1 cellular context compared by ENCODE assay signal in genomic region chr4:76058888-76059426, GRCh38.
A peak's percentile ranks its signal among the peaks of the same experiment; 100 is the strongest.
TF ChIP-seq lines count a peak whose summit lies in the region.

No MANE protein-coding gene starts in this region.

TF ChIP-seq in HepG2, 621 proteins besides CTCF, POLR2A, EP300 and RAD21 (continued from another document):
- TF ChIP-seq HOMEZ (CRISPR knock-in tag; IDR thresholded peaks at IDR 0.05; ENCODE audit: low read depth), result peak; percentile 82
- TF ChIP-seq SP5 (CRISPR knock-in tag; IDR thresholded peaks at IDR 0.05; ENCODE audit: borderline replicate concordance, low read depth), result no peak
- TF ChIP-seq BCL3 (CRISPR knock-in tag; IDR thresholded peaks at IDR 0.05), result no peak
- 0 out of 2 replicates have a peak, but pooled peaks have one; percentile 38 for TF ChIP-seq PITX1 (CRISPR knock-in tag; IDR thresholded peaks at IDR 0.05)
- no peak; the same call in 1 of the 2 replicates for TF ChIP-seq NR2F6 (IDR thresholded peaks at IDR 0.05)
- 0 out of 2 replicates have a peak, but pooled peaks have one; percentile 18 for TF ChIP-seq NR2F6 (CRISPR knock-in tag; IDR thresholded peaks at IDR 0.05)
- TF ChIP-seq ZNF644 (CRISPR knock-in tag; IDR thresholded peaks at IDR 0.05; ENCODE audit: low read depth), result 0 out of 2 replicates have a peak, but pooled peaks have one; percentile 13
- TF ChIP-seq FOXP1 (IDR thresholded peaks at IDR 0.05), result peak; percentile 28; the same call in 1 of the 2 replicates
- TF ChIP-seq FOXP1 (CRISPR knock-in tag; IDR thresholded peaks at IDR 0.05), result peak; percentile 33; the same call in 1 of the 2 replicates
- peak; percentile 57 for TF ChIP-seq HNF4G (IDR thresholded peaks at IDR 0.05; ENCODE audit: borderline replicate concordance, low read depth, low read length)
- no peak for TF ChIP-seq HNF4G (CRISPR knock-in tag; IDR thresholded peaks at IDR 0.05; ENCODE audit: borderline replicate concordance, low read depth)
- peak; percentile 94 for TF ChIP-seq ZMYM4 (CRISPR knock-in tag; IDR thresholded peaks at IDR 0.05)
- TF ChIP-seq HOXA3 (CRISPR knock-in tag; IDR thresholded peaks at IDR 0.05), result peak; percentile 64
- peak; percentile 51; the same call in 1 of the 2 replicates for TF ChIP-seq GATAD2A (CRISPR knock-in tag; IDR thresholded peaks at IDR 0.05)
- TF ChIP-seq GABPA (IDR thresholded peaks at IDR 0.05; ENCODE audit: low read depth, low read length), result peak; percentile 20; the same call in 1 of the 2 replicates
- TF ChIP-seq GABPA (CRISPR knock-in tag; IDR thresholded peaks at IDR 0.05; ENCODE audit: low read depth), result peak; percentile 84
- 0 out of 2 replicates have a peak, but pooled peaks have one; percentile 15 for TF ChIP-seq THAP11 (CRISPR knock-in tag; IDR thresholded peaks at IDR 0.05)
- TF ChIP-seq JARID2 (CRISPR knock-in tag; IDR thresholded peaks at IDR 0.05; ENCODE audit: insufficient replicate concordance), result no peak
- peak; percentile 89; the same call in 1 of the 2 replicates for TF ChIP-seq ZBTB3 (CRISPR knock-in tag; IDR thresholded peaks at IDR 0.05; ENCODE audit: borderline replicate concordance, low read depth)
- TF ChIP-seq ARID5B (CRISPR knock-in tag; IDR thresholded peaks at IDR 0.05), result peak; percentile 37; the same call in 1 of the 2 replicates
- no peak for TF ChIP-seq EEA1 (CRISPR knock-in tag; IDR thresholded peaks at IDR 0.05; ENCODE audit: borderline replicate concordance)
- no peak for TF ChIP-seq FOXC1 (CRISPR knock-in tag; IDR thresholded peaks at IDR 0.05; ENCODE audit: borderline replicate concordance)
- peak; percentile 79 for TF ChIP-seq CREB1 (IDR thresholded peaks at IDR 0.05)
- TF ChIP-seq CREB1 (CRISPR knock-in tag; IDR thresholded peaks at IDR 0.05), result peak; percentile 92
TF ChIP-seq in HepG2: peak in this region for 46.
